In the genomic region with DNA sequence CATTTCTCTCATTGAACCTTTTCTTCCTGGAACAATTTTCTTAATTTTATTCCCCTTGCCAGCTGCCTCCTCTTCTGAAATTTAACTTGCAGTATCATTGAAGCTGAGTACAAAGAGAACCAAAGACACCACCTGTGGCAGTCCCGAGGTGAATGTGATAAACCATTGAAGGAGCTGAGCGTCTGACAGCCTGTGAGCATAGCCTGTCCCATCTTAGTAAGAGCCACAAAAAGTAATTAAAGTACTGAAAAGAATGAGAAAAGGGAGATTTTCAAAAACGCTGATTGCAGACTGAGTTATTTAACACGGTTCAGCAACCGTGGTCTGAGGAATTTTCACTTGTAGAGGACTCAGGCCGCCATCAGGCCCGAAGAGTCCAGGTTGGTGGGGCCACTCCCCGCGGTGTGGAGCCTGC, we compare ENCODE assay signal across 1 cellular context.
TF ChIP-seq lines count a peak whose summit lies in the region.

No MANE protein-coding gene starts in this region.

TF ChIP-seq in GM23338, 12 proteins besides CTCF, POLR2A, EP300 and RAD21 (continued from another document):
- no peak for TF ChIP-seq ZNF462 (CRISPR knock-in tag; IDR thresholded peaks at IDR 0.05)
- TF ChIP-seq ZNF331 (CRISPR knock-in tag; IDR thresholded peaks at IDR 0.05; ENCODE audit: low read depth), result no peak
- no peak for TF ChIP-seq REST (IDR thresholded peaks at IDR 0.05; ENCODE audit: unreplicated experiment)
- no peak for TF ChIP-seq ZNF114 (CRISPR knock-in tag; IDR thresholded peaks at IDR 0.05)
- no peak for TF ChIP-seq EZH2phosphoT487 (IDR thresholded peaks at IDR 0.05; ENCODE audit: unreplicated experiment)
- TF ChIP-seq STAT1 (IDR thresholded peaks at IDR 0.05; ENCODE audit: unreplicated experiment), result no peak
- TF ChIP-seq CREB1 (CRISPR knock-in tag; IDR thresholded peaks at IDR 0.05; ENCODE audit: low read depth), result no peak
